Comparison of ENCODE assay signal across 21 cellular contexts in genomic region chr7:29397398-29397797, GRCh38.
DNase-seq lines count a peak whose midpoint lies in the region; ATAC-seq, FAIRE-seq and TF ChIP-seq lines count a peak whose summit lies in the region.
"Had no signal": no experiment of that assay in that cellular context is flagged by ENCODE, and none has a peak within 500 bp of the region (broad histone marks: within the 10 kb centered on the region; RNA-seq: fewer than 3 reads in every experiment).

No MANE protein-coding gene starts in this region.

- ATAC-seq in left lobe of liver (peak; percentile 46), HG03571 (IDR thresholded peaks at IDR 0.05; ENCODE audit: unreplicated experiment) (no peak)
- ATAC-seq: CD8-positive, alpha-beta T cell; K562; Panc1 had no signal

- no peaks in the 10 kb centered on the region for H3K9me2 ChIP-seq in hepatocyte (replicated peaks; ENCODE audit: insufficient read depth)

- no peak for TF ChIP-seq POLR2A in GM12891 (IDR thresholded peaks at IDR 0.05; ENCODE audit: low read depth, low read length)

- H3K4me1 ChIP-seq in hepatocyte (ENCODE audit: insufficient read depth) = no peaks in the 10 kb centered on the region
- H3K4me1 ChIP-seq: BLaER1 had no signal

- no peak overlapping the region for H2AFZ ChIP-seq in hepatocyte

- DNase-seq in NCI-H1092 treated with DMSO at 0.1 percent for 48 hours (lab: John Stamatoyannopoulos, UW) (peak; percentile 27), NCI-H1092 (lab: John Stamatoyannopoulos, UW) (no peak), DMS53 (lab: John Stamatoyannopoulos, UW) (peak; percentile 62), NCI-H526 treated with DMSO at 0.1 percent for 48 hours (lab: John Stamatoyannopoulos, UW) (peak; percentile 24), left lobe of liver (ENCODE audit: low spot score) (no peak), hepatocyte (ENCODE audit: low spot score) (no peak), GM12891 (ENCODE audit: insufficient read length, low spot score) (no peak)
- DNase-seq: CD8-positive, alpha-beta T cell; GF-D8; GOT3; NCI-H1048; NCI-H187 treated with DMSO at 0.1 percent for 48 hours; NCI-H524; T-helper 1 cell had no signal

- 73% methylated on average over 2 of the region's 2 CpGs for WGBS in hepatocyte (ENCODE audit: low lambda C conversion rate, missing lambda C conversion rate)

- no peaks in the 10 kb centered on the region for H3K79me2 ChIP-seq in hepatocyte

- no peaks in the 10 kb centered on the region for H3K9me3 ChIP-seq in hepatocyte (ENCODE audit: low read depth)
- H3K9me3 ChIP-seq: BLaER1 had no signal

- TF ChIP-seq CTCF in hepatocyte (IDR thresholded peaks at IDR 0.05; ENCODE audit: poor library complexity) = no peak

- H3K4me2 ChIP-seq in hepatocyte = no peak overlapping the region
- H3K4me2 ChIP-seq: BLaER1 had no signal

- H3K36me3 ChIP-seq in hepatocyte (replicated peaks; ENCODE audit: insufficient read depth, low read depth) = no peaks in the 10 kb centered on the region

- no peaks in the 10 kb centered on the region for H3K27me3 ChIP-seq in hepatocyte
- H3K27me3 ChIP-seq: BLaER1 had no signal

- no peak overlapping the region for H3K27ac ChIP-seq in hepatocyte
- H3K27ac ChIP-seq: BLaER1, SK-N-MC had no signal

- FAIRE-seq in GM12891 (lab: Jason Lieb, UNC) = no peak
- FAIRE-seq: D721Med, GM12892, K562 had no signal

- H4K20me1 ChIP-seq in hepatocyte (ENCODE audit: insufficient read depth, poor library complexity, severe bottlenecking) = no peaks in the 10 kb centered on the region
- H4K20me1 ChIP-seq: BLaER1 had no signal

- no peak overlapping the region for H3K4me3 ChIP-seq in hepatocyte
- H3K4me3 ChIP-seq: BLaER1, K562, SK-N-MC had no signal

TF ChIP-seq in GM12891, 5 proteins besides CTCF, POLR2A, EP300 and RAD21:
- TF ChIP-seq TAF1 (IDR thresholded peaks at IDR 0.05; ENCODE audit: low read depth, low read length) = no peak
- TF ChIP-seq SPI1 (IDR thresholded peaks at IDR 0.05; ENCODE audit: low read depth, low read length) = no peak
- TF ChIP-seq PAX5 (IDR thresholded peaks at IDR 0.05; ENCODE audit: insufficient read depth, low read length, severe bottlenecking) = no peak
TF ChIP-seq in GM12891: peak in this region for 0.

Comparison
In these comparisons a context has a peak if more than half of its experiments do, and no peak if none do; other contexts are left out.
1. DNase-seq: peak in NCI-H1092 treated with DMSO at 0.1 percent for 48 hours (single experiment), DMS53 (single experiment) and NCI-H526 treated with DMSO at 0.1 percent for 48 hours (single experiment); none in NCI-H1092 (single experiment), left lobe of liver (single experiment), hepatocyte (single experiment) and GM12891 (single experiment).